16 cellular contexts compared by ENCODE assay signal in the genomic region with DNA sequence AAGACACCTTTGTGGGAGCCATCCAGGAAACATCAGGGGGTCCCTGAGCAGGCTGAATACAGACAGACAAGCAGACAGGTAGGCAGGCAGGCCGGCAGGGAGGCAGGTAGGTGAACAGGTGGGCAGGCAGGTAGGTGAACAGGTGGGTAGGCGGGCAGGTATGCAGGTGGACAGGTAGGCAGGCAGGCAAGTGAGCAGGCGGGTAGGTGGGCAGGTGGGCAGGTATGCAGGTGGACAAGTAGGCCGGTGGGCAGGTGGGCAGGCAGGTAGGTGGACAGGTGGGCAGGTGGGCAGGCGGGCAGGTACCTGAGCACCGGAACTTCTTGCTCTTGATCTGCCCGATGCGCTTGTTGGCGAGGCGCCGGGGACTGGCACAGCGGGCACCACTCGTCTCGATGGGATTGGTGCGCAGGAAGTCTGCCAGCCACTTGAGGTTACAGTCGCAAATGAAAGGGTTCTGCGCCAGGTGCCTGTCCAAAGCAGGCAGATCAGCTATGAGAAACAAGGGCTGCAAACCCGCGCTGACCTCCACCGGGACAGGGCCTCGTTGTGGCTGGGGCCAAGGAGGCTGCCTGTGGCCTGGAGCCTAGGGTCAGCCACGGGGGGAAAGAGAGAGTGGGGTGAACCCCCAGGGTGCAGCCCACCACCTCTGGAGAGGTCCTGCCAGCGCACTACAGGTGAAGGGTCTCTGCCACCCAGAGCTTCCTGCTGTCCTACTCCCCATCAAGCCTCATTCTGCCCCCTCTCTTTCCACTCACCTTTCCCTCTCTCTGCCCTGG.
"Had no signal": no experiment of that assay in that cellular context is flagged by ENCODE, and none has a peak within 500 bp of the region (broad histone marks: within the 10 kb centered on the region; RNA-seq: fewer than 3 reads in every experiment).

No MANE protein-coding gene starts in this region.

- H3K4me3 ChIP-seq: body of pancreas, gastroesophageal sphincter, transverse colon had no signal

- H3K27ac Mint-ChIP-seq: activated CD4-positive, alpha-beta T cell treated with anti-CD3 and anti-CD28 coated beads for 36 hours; activated CD8-positive, alpha-beta T cell treated with anti-CD3 and anti-CD28 coated beads for 36 hours; activated naive CD4-positive, alpha-beta T cell treated with anti-CD3 and anti-CD28 coated beads, Interleukin-2, amount 10 ng/mL, durations not matched to agents 7 days and 5 days; activated T-helper 17 cell treated with anti-CD3 and anti-CD28 coated beads, Interleukin-2, amount 50 U/mL, for 72 hours; nephron had no signal

- H3K9me3 Mint-ChIP-seq: activated naive CD4-positive, alpha-beta T cell treated with anti-CD3 and anti-CD28 coated beads, Interleukin-2, amount 10 ng/mL, durations not matched to agents 7 days and 5 days; activated T-helper 17 cell treated with anti-CD3 and anti-CD28 coated beads, Interleukin-2, amount 50 U/mL, for 72 hours; nephron had no signal

- H3K9me3 ChIP-seq: body of pancreas, transverse colon had no signal

- H3K27me3 Mint-ChIP-seq: central memory CD8-positive, alpha-beta T cell had no signal

- H3K27me3 ChIP-seq: body of pancreas had no signal

- ATAC-seq: activated CD4-positive, alpha-beta T cell treated with anti-CD3 and anti-CD28 coated beads for 36 hours; activated CD8-positive, alpha-beta T cell treated with anti-CD3 and anti-CD28 coated beads for 36 hours; activated T-helper 17 cell treated with anti-CD3 and anti-CD28 coated beads, Interleukin-2, amount 50 U/mL, for 72 hours; body of pancreas; gastroesophageal sphincter; left lobe of liver had no signal

- H3K36me3 Mint-ChIP-seq: activated naive CD4-positive, alpha-beta T cell treated with anti-CD3 and anti-CD28 coated beads, Interleukin-2, amount 10 ng/mL, durations not matched to agents 7 days and 5 days had no signal

- H3K4me1 ChIP-seq: body of pancreas, gastroesophageal sphincter, transverse colon had no signal

- H3K36me3 ChIP-seq: gastroesophageal sphincter, transverse colon had no signal

- DNase-seq: activated CD4-positive, alpha-beta T cell treated with anti-CD3 and anti-CD28 coated beads for 36 hours; activated CD8-positive, alpha-beta memory T cell treated with anti-CD3 and anti-CD28 coated beads, Interleukin-2, amount 50 U/mL, for 48 hours; activated CD8-positive, alpha-beta T cell treated with anti-CD3 and anti-CD28 coated beads for 36 hours; activated naive CD4-positive, alpha-beta T cell treated with anti-CD3 and anti-CD28 coated beads, Interleukin-2, amount 10 ng/mL, durations not matched to agents 7 days and 5 days; body of pancreas; effector memory CD4-positive, alpha-beta T cell; islet precursor cell; stimulated activated CD4-positive, alpha-beta T cell treated with anti-CD3 and anti-CD28 coated beads, Interleukin-12 subunit alpha, Interleukin-12 subunit beta, amount 100 ng/mL, for 4 hours; stimulated activated naive CD4-positive, alpha-beta T cell; substantia nigra; transverse colon had no signal

- H3K27ac ChIP-seq: body of pancreas, gastroesophageal sphincter, transverse colon had no signal

- H3K4me1 Mint-ChIP-seq: activated naive CD4-positive, alpha-beta T cell treated with anti-CD3 and anti-CD28 coated beads, Interleukin-2, amount 10 ng/mL, durations not matched to agents 7 days and 5 days had no signal

- H3K4me3 Mint-ChIP-seq: activated CD4-positive, alpha-beta T cell treated with anti-CD3 and anti-CD28 coated beads for 36 hours; activated CD8-positive, alpha-beta T cell treated with anti-CD3 and anti-CD28 coated beads for 36 hours; activated naive CD4-positive, alpha-beta T cell treated with anti-CD3 and anti-CD28 coated beads, Interleukin-2, amount 10 ng/mL, durations not matched to agents 7 days and 5 days; activated T-helper 17 cell treated with anti-CD3 and anti-CD28 coated beads, Interleukin-2, amount 50 U/mL, for 72 hours; central memory CD8-positive, alpha-beta T cell; nephron had no signal
